In genomic region chr1:235697517-235697916, GRCh38 we compare ENCODE assay signal across 20 cellular contexts. TPM values are rescaled to one million over a fixed set of nuclear protein-coding genes. Genes with fewer than 3 reads are reported as not detected.
DNase-seq lines count a peak whose midpoint lies in the region; ATAC-seq and TF ChIP-seq lines count a peak whose summit lies in the region.
"Had no signal": no experiment of that assay in that cellular context is flagged by ENCODE, and none has a peak within 500 bp of the region (broad histone marks: within the 10 kb centered on the region; RNA-seq: fewer than 3 reads in every experiment).

No MANE protein-coding gene starts in this region.

- TF ChIP-seq CTCF in GM10248 (IDR thresholded peaks at IDR 0.05; ENCODE audit: control extremely low read depth, extremely low read depth, low read depth, missing control alignments), result no peak
- TF ChIP-seq CTCF in activated CD8-positive, alpha-beta T cell treated with anti-CD3 and anti-CD28 coated beads for 36 hours (IDR thresholded peaks at IDR 0.05), result no peak

- H3K4me3 Mint-ChIP-seq in activated CD8-positive, alpha-beta memory T cell treated with anti-CD3 and anti-CD28 coated beads, Interleukin-2, amount 10 ng/mL, durations not matched to agents 7 days and 5 days, result no peak overlapping the region
- no peak overlapping the region for H3K4me3 Mint-ChIP-seq in activated CD8-positive, alpha-beta T cell treated with anti-CD3 and anti-CD28 coated beads for 36 hours
- H3K4me3 Mint-ChIP-seq: mesothelial cell of epicardium had no signal

- H3K36me3 Mint-ChIP-seq in activated CD8-positive, alpha-beta memory T cell treated with anti-CD3 and anti-CD28 coated beads, Interleukin-2, amount 10 ng/mL, durations not matched to agents 7 days and 5 days, result peaks cover 51% of the 10 kb centered on the region
- peaks cover 67% of the 10 kb centered on the region for H3K36me3 Mint-ChIP-seq in activated CD8-positive, alpha-beta T cell treated with anti-CD3 and anti-CD28 coated beads for 36 hours (ENCODE audit: low read depth)

- H3K27me3 Mint-ChIP-seq in activated CD8-positive, alpha-beta memory T cell treated with anti-CD3 and anti-CD28 coated beads, Interleukin-2, amount 10 ng/mL, durations not matched to agents 7 days and 5 days, result no peaks in the 10 kb centered on the region
- no peaks in the 10 kb centered on the region for H3K27me3 Mint-ChIP-seq in activated CD8-positive, alpha-beta T cell treated with anti-CD3 and anti-CD28 coated beads for 36 hours

- intact Hi-C loops in activated CD8-positive, alpha-beta T cell treated with anti-CD3 and anti-CD28 coated beads for 36 hours (cut with micrococcal nuclease), result no loop called here

- POLR2A ChIA-PET in GM10248 (lab: Yijun Ruan, JAX), result no interaction called here
- POLR2A ChIA-PET in activated CD8-positive, alpha-beta T cell treated with anti-CD3 and anti-CD28 coated beads for 36 hours (lab: Charles Lee), result no interaction called here

- no peaks in the 10 kb centered on the region for H3K9me3 Mint-ChIP-seq in activated CD8-positive, alpha-beta memory T cell treated with anti-CD3 and anti-CD28 coated beads, Interleukin-2, amount 10 ng/mL, durations not matched to agents 7 days and 5 days (ENCODE audit: low read depth)
- H3K9me3 Mint-ChIP-seq in activated CD8-positive, alpha-beta T cell treated with anti-CD3 and anti-CD28 coated beads for 36 hours, result no peaks in the 10 kb centered on the region
- H3K9me3 Mint-ChIP-seq: mesothelial cell of epicardium had no signal

- ATAC-seq in activated CD8-positive, alpha-beta memory T cell treated with anti-CD3 and anti-CD28 coated beads, Interleukin-2, amount 10 ng/mL, durations not matched to agents 7 days and 5 days, result peak; percentile 84
- peak; percentile 94 for ATAC-seq in activated CD8-positive, alpha-beta T cell treated with anti-CD3 and anti-CD28 coated beads for 36 hours
- ATAC-seq in HG02852 (IDR thresholded peaks at IDR 0.05; ENCODE audit: unreplicated experiment), result no peak
- no peak for ATAC-seq in HG03108 (IDR thresholded peaks at IDR 0.05; ENCODE audit: unreplicated experiment)
- ATAC-seq in GM18511 (IDR thresholded peaks at IDR 0.05; ENCODE audit: unreplicated experiment), result no peak
- ATAC-seq: left lobe of liver had no signal

- CTCF ChIA-PET in activated CD8-positive, alpha-beta memory T cell treated with anti-CD3 and anti-CD28 coated beads, Interleukin-2, amount 10 ng/mL, durations not matched to agents 7 days and 5 days (lab: Charles Lee), result interaction anchor here (0.6 to 1.9 kb wide), 2 partner anchors 274 to 292 kb away, joined by 3 to 4 read pairs; no protein-coding TSS in a partner anchor
- CTCF ChIA-PET in GM10248 (lab: Yijun Ruan, JAX), result interaction anchor here (1.3 to 1.7 kb wide), 2 partner anchors 12 to 17 kb away, joined by 3 to 7 read pairs; no protein-coding TSS in a partner anchor
- CTCF ChIA-PET in activated CD8-positive, alpha-beta T cell treated with anti-CD3 and anti-CD28 coated beads for 36 hours (lab: Charles Lee), result interaction anchor here (0.9 to 1.6 kb wide), 3 partner anchors 19 to 274 kb away, joined by 3 to 4 read pairs (median 4); no protein-coding TSS in a partner anchor

- H3K27ac Mint-ChIP-seq in activated CD8-positive, alpha-beta memory T cell treated with anti-CD3 and anti-CD28 coated beads, Interleukin-2, amount 10 ng/mL, durations not matched to agents 7 days and 5 days, result no peak overlapping the region
- H3K27ac Mint-ChIP-seq in activated CD8-positive, alpha-beta T cell treated with anti-CD3 and anti-CD28 coated beads for 36 hours, result peak overlapping the region; percentile 87
- H3K27ac Mint-ChIP-seq: mesothelial cell of epicardium had no signal

- no peak for DNase-seq in activated CD8-positive, alpha-beta memory T cell treated with anti-CD3 and anti-CD28 coated beads, Interleukin-2, amount 10 ng/mL, durations not matched to agents 7 days and 5 days
- no peak for DNase-seq in activated CD8-positive, alpha-beta memory T cell treated with anti-CD3 and anti-CD28 coated beads, Interleukin-2, amount 50 U/mL, for 4 hours
- DNase-seq in GM10248 (ENCODE audit: extremely low spot score), result peak; percentile 18
- DNase-seq in activated CD8-positive, alpha-beta T cell treated with anti-CD3 and anti-CD28 coated beads for 36 hours, result peak; percentile 27
- peak; percentile 53 for DNase-seq in iris pigment epithelial cell (ENCODE audit: low read depth)
- DNase-seq: activated CD4-positive, CD25-positive, alpha-beta regulatory T cell treated with anti-CD3 and anti-CD28 coated beads, Interleukin-2, amount 50 U/mL, for 72 hours; anterior cingulate cortex; central memory CD4-positive, alpha-beta T cell; DMS 273 treated with DMSO at 0.1 percent for 48 hours; effector CD4-positive, alpha-beta T cell; esophagus squamous epithelium; GDM1; NCI-H187 treated with DMSO at 0.1 percent for 48 hours; NCI-H2227 treated with DMSO at 0.1 percent for 48 hours; small intestine had no signal

- H3K4me1 Mint-ChIP-seq in activated CD8-positive, alpha-beta memory T cell treated with anti-CD3 and anti-CD28 coated beads, Interleukin-2, amount 10 ng/mL, durations not matched to agents 7 days and 5 days, result peaks cover 13% of the 10 kb centered on the region
- peaks cover 21% of the 10 kb centered on the region for H3K4me1 Mint-ChIP-seq in activated CD8-positive, alpha-beta T cell treated with anti-CD3 and anti-CD28 coated beads for 36 hours (ENCODE audit: low read depth)

RNA-seq across cellular contexts. Expression of gene GNG4, which starts 47.9 kb away (rescaled TPM):
- 1 to 10 TPM in 1 of 2 experiments, under 1 TPM in 1; 0.53 to 4.7 TPM for total RNA-seq in activated CD8-positive, alpha-beta memory T cell treated with anti-CD3 and anti-CD28 coated beads, Interleukin-2, amount 10 ng/mL, durations not matched to agents 7 days and 5 days
- 1 to 10 TPM; 2.2 to 2.3 TPM for total RNA-seq in activated CD8-positive, alpha-beta T cell treated with anti-CD3 and anti-CD28 coated beads for 36 hours
- total RNA-seq: left lobe of liver had no signal

Comparison
In these comparisons a context has a peak if more than half of its experiments do, and no peak if none do; other contexts are left out.
1. ATAC-seq: peak in activated CD8-positive, alpha-beta memory T cell treated with anti-CD3 and anti-CD28 coated beads, Interleukin-2, amount 10 ng/mL, durations not matched to agents 7 days and 5 days (single experiment) and activated CD8-positive, alpha-beta T cell treated with anti-CD3 and anti-CD28 coated beads for 36 hours (single experiment); none in HG02852 (single experiment), HG03108 (single experiment) and GM18511 (single experiment).
2. DNase-seq: peak in GM10248 (single experiment), activated CD8-positive, alpha-beta T cell treated with anti-CD3 and anti-CD28 coated beads for 36 hours (single experiment) and iris pigment epithelial cell (single experiment); none in activated CD8-positive, alpha-beta memory T cell treated with anti-CD3 and anti-CD28 coated beads, Interleukin-2, amount 10 ng/mL, durations not matched to agents 7 days and 5 days (single experiment) and activated CD8-positive, alpha-beta memory T cell treated with anti-CD3 and anti-CD28 coated beads, Interleukin-2, amount 50 U/mL, for 4 hours (single experiment).